In the genomic region with DNA sequence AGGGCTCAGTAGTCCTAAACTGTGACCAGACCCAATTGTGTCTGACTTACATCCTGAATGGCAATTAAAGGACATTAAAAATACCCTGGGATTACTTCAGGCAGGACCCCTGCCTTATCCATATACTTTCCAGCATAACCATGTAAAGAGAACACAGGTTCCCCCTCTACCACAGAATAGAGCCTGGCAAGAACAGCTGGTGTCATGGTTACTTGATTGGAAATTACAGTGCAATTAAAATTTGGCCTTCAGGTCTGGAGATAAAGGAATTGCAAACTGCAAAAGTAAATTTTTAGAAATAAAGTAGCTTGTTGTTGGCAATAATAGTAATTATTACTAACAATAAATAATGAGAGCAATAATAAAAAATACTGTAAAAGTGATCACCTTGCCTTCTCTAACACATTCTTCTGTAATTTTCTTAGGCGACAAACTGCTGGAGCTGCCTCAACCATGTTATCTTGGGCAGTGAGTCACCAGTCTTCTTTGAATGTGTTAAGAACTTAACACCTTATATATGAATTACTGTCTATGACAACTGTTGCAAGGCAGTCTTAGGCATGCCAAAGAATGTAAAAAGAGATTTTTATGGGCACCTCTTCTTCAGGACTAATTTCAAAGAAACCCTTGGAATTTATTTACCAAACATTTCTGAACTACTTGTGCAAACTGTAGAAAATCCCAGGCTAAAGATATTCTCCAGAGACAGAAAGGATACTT, we compare ENCODE assay signal across 1 cellular context.
TF ChIP-seq lines count a peak whose summit lies in the region.

No MANE protein-coding gene starts in this region.

TF ChIP-seq in K562, 482 proteins besides CTCF, POLR2A, EP300 and RAD21 (continued from another document):
- TF ChIP-seq, protein P1, sequence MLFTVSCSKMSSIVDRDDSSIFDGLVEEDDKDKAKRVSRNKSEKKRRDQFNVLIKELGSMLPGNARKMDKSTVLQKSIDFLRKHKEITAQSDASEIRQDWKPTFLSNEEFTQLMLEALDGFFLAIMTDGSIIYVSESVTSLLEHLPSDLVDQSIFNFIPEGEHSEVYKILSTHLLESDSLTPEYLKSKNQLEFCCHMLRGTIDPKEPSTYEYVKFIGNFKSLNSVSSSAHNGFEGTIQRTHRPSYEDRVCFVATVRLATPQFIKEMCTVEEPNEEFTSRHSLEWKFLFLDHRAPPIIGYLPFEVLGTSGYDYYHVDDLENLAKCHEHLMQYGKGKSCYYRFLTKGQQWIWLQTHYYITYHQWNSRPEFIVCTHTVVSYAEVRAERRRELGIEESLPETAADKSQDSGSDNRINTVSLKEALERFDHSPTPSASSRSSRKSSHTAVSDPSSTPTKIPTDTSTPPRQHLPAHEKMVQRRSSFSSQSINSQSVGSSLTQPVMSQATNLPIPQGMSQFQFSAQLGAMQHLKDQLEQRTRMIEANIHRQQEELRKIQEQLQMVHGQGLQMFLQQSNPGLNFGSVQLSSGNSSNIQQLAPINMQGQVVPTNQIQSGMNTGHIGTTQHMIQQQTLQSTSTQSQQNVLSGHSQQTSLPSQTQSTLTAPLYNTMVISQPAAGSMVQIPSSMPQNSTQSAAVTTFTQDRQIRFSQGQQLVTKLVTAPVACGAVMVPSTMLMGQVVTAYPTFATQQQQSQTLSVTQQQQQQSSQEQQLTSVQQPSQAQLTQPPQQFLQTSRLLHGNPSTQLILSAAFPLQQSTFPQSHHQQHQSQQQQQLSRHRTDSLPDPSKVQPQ (CRISPR knock-in tag; IDR thresholded peaks at IDR 0.05; ENCODE audit: borderline replicate concordance): no peak
- TF ChIP-seq, protein P2, sequence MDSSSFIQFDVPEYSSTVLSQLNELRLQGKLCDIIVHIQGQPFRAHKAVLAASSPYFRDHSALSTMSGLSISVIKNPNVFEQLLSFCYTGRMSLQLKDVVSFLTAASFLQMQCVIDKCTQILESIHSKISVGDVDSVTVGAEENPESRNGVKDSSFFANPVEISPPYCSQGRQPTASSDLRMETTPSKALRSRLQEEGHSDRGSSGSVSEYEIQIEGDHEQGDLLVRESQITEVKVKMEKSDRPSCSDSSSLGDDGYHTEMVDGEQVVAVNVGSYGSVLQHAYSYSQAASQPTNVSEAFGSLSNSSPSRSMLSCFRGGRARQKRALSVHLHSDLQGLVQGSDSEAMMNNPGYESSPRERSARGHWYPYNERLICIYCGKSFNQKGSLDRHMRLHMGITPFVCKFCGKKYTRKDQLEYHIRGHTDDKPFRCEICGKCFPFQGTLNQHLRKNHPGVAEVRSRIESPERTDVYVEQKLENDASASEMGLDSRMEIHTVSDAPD (CRISPR knock-in tag; IDR thresholded peaks at IDR 0.05): no peak
- peak; percentile 88 for TF ChIP-seq MAFG (tag; conservative IDR thresholded peaks at IDR 0.05)
- TF ChIP-seq MAFF (IDR thresholded peaks at IDR 0.05; ENCODE audit: low read length): peak; percentile 84
- TF ChIP-seq, protein P3, sequence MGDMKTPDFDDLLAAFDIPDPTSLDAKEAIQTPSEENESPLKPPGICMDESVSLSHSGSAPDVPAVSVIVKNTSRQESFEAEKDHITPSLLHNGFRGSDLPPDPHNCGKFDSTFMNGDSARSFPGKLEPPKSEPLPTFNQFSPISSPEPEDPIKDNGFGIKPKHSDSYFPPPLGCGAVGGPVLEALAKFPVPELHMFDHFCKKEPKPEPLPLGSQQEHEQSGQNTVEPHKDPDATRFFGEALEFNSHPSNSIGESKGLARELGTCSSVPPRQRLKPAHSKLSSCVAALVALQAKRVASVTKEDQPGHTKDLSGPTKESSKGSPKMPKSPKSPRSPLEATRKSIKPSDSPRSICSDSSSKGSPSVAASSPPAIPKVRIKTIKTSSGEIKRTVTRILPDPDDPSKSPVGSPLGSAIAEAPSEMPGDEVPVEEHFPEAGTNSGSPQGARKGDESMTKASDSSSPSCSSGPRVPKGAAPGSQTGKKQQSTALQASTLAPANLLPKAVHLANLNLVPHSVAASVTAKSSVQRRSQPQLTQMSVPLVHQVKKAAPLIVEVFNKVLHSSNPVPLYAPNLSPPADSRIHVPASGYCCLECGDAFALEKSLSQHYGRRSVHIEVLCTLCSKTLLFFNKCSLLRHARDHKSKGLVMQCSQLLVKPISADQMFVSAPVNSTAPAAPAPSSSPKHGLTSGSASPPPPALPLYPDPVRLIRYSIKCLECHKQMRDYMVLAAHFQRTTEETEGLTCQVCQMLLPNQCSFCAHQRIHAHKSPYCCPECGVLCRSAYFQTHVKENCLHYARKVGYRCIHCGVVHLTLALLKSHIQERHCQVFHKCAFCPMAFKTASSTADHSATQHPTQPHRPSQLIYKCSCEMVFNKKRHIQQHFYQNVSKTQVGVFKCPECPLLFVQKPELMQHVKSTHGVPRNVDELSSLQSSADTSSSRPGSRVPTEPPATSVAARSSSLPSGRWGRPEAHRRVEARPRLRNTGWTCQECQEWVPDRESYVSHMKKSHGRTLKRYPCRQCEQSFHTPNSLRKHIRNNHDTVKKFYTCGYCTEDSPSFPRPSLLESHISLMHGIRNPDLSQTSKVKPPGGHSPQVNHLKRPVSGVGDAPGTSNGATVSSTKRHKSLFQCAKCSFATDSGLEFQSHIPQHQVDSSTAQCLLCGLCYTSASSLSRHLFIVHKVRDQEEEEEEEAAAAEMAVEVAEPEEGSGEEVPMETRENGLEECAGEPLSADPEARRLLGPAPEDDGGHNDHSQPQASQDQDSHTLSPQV (IDR thresholded peaks at IDR 0.05): peak; percentile 43; the same call in 1 of the 2 replicates
- TF ChIP-seq ZNF316 (IDR thresholded peaks at IDR 0.05): peak; percentile 85
- 0 out of 2 replicates have a peak, but pooled peaks have one; percentile 46 for TF ChIP-seq GATAD2B (IDR thresholded peaks at IDR 0.05; ENCODE audit: borderline replicate concordance)
- TF ChIP-seq, protein P4, sequence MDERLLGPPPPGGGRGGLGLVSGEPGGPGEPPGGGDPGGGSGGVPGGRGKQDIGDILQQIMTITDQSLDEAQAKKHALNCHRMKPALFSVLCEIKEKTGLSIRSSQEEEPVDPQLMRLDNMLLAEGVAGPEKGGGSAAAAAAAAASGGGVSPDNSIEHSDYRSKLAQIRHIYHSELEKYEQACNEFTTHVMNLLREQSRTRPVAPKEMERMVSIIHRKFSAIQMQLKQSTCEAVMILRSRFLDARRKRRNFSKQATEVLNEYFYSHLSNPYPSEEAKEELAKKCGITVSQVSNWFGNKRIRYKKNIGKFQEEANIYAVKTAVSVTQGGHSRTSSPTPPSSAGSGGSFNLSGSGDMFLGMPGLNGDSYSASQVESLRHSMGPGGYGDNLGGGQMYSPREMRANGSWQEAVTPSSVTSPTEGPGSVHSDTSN (CRISPR knock-in tag; IDR thresholded peaks at IDR 0.05; ENCODE audit: low read depth): no peak
- TF ChIP-seq, protein P4 (tag; conservative IDR thresholded peaks at IDR 0.05; ENCODE audit: low read depth): peak; percentile 67
- TF ChIP-seq C11orf30 (IDR thresholded peaks at IDR 0.05; ENCODE audit: low read depth): peak; percentile 86
- TF ChIP-seq RFX1 (IDR thresholded peaks at IDR 0.05): peak; percentile 50
- no peak for TF ChIP-seq ZNF121 (CRISPR knock-in tag; conservative IDR thresholded peaks at IDR 0.05)
- TF ChIP-seq DPF2 (IDR thresholded peaks at IDR 0.05): peak; percentile 39; the same call in 1 of the 2 replicates
- TF ChIP-seq, protein P5, sequence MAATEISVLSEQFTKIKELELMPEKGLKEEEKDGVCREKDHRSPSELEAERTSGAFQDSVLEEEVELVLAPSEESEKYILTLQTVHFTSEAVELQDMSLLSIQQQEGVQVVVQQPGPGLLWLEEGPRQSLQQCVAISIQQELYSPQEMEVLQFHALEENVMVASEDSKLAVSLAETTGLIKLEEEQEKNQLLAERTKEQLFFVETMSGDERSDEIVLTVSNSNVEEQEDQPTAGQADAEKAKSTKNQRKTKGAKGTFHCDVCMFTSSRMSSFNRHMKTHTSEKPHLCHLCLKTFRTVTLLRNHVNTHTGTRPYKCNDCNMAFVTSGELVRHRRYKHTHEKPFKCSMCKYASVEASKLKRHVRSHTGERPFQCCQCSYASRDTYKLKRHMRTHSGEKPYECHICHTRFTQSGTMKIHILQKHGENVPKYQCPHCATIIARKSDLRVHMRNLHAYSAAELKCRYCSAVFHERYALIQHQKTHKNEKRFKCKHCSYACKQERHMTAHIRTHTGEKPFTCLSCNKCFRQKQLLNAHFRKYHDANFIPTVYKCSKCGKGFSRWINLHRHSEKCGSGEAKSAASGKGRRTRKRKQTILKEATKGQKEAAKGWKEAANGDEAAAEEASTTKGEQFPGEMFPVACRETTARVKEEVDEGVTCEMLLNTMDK (IDR thresholded peaks at IDR 0.05; ENCODE audit: borderline replicate concordance, insufficient read depth, low read depth, low read length, poor library complexity, severe bottlenecking): no peak
- TF ChIP-seq ARID1B (IDR thresholded peaks at IDR 0.05): peak; percentile 50
- TF ChIP-seq NFE2L1 (tag; IDR thresholded peaks at IDR 0.05; ENCODE audit: borderline replicate concordance, low read depth): peak; percentile 57; the same call in 1 of the 2 replicates
- TF ChIP-seq, protein P6, sequence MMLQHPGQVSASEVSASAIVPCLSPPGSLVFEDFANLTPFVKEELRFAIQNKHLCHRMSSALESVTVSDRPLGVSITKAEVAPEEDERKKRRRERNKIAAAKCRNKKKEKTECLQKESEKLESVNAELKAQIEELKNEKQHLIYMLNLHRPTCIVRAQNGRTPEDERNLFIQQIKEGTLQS (IDR thresholded peaks at IDR 0.05): peak; percentile 33
- TF ChIP-seq, protein P6 (CRISPR knock-in tag; conservative IDR thresholded peaks at IDR 0.05): no peak
